17 cellular contexts compared by ENCODE assay signal in the genomic region with DNA sequence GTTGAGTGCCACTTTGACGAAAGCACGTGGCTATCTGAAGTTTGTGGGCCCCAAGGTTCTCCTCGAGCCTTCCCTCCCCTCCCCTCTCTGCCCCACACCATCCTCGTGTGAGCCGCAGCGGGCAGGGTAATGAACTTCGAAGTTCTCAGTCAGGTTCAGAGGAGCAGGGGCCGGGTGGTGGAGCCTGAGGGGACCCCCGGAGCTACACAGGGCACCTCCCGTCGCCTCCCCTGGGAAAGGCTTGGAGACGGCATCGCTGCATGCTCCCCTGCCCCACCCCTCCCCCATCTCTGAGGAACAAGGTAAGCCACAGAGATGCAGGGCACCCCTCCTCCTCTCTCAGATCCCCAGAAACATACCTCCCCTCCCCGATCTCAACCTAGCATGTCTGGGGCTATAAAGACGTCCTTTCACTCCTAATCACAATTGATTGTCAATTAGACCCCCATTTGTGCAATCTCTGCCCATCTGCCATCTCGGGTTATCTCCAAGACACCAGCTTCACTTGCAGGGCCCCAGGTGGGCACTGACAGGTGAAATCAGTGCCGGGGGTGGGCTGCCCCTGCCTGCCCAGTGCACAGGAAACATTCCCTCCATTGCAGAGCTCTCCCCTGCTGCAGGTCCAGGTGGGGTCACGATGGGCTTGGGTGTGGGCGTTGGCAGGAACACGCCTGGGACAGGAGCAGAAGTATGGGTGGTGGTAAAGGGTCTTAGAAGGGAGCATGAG. TPM values are rescaled to one million over a fixed set of nuclear protein-coding genes. Genes with fewer than 3 reads are reported as not detected.
DNase-seq lines count a peak whose midpoint lies in the region; ATAC-seq, FAIRE-seq and TF ChIP-seq lines count a peak whose summit lies in the region.
"Had no signal": no experiment of that assay in that cellular context is flagged by ENCODE, and none has a peak within 500 bp of the region (broad histone marks: within the 10 kb centered on the region; RNA-seq: fewer than 3 reads in every experiment).

No MANE protein-coding gene starts in this region.

- H3K36me3 ChIP-seq in osteoblast (ENCODE audit: insufficient read depth, low read length) = no peaks in the 10 kb centered on the region

- peaks cover 4% of the 10 kb centered on the region for H4K20me1 ChIP-seq in osteoblast (ENCODE audit: insufficient read depth, low read length)

- H3K9me3 Mint-ChIP-seq in activated CD4-positive, alpha-beta T cell treated with anti-CD3 and anti-CD28 coated beads, Interleukin-2, amount 10 ng/mL, durations not matched to agents 24 days and 14 days = peaks cover 6% of the 10 kb centered on the region
- H3K9me3 Mint-ChIP-seq in chondrocyte (ENCODE audit: low read depth) = no peaks in the 10 kb centered on the region

- intact Hi-C loops in activated CD4-positive, alpha-beta T cell treated with anti-CD3 and anti-CD28 coated beads, Interleukin-2, amount 10 ng/mL, durations not matched to agents 24 days and 14 days (cut with micrococcal nuclease) = loop anchor here (10.0 kb wide), 1 partner anchor 834 kb away; a partner anchor contains a TSS

- H3K27me3 ChIP-seq in osteoblast (ENCODE audit: insufficient read depth, low read length) = peaks cover 53% of the 10 kb centered on the region

- ATAC-seq in GM19455 (IDR thresholded peaks at IDR 0.05; ENCODE audit: unreplicated experiment) = no peak

- peaks cover 28% of the 10 kb centered on the region for H3K27me3 Mint-ChIP-seq in activated CD4-positive, alpha-beta T cell treated with anti-CD3 and anti-CD28 coated beads, Interleukin-2, amount 10 ng/mL, durations not matched to agents 24 days and 14 days
- peaks cover 9% of the 10 kb centered on the region for H3K27me3 Mint-ChIP-seq in chondrocyte (ENCODE audit: low read depth)

- peaks cover 6% of the 10 kb centered on the region for H3K4me1 Mint-ChIP-seq in activated CD4-positive, alpha-beta T cell treated with anti-CD3 and anti-CD28 coated beads, Interleukin-2, amount 10 ng/mL, durations not matched to agents 24 days and 14 days
- H3K4me1 Mint-ChIP-seq in chondrocyte (ENCODE audit: low read depth) = no peaks in the 10 kb centered on the region

- no peak for TF ChIP-seq CTCF in chondrocyte (IDR thresholded peaks at IDR 0.05)
- no peak for TF ChIP-seq CTCF in osteoblast (IDR thresholded peaks at IDR 0.05; ENCODE audit: extremely low read depth, low read depth, low read length)

- H2AFZ ChIP-seq in osteoblast (ENCODE audit: low read length) = no peak overlapping the region

- H3K27ac ChIP-seq in osteoblast (ENCODE audit: low read depth, low read length) = no peak overlapping the region

- no peaks in the 10 kb centered on the region for H3K79me2 ChIP-seq in osteoblast (ENCODE audit: insufficient read depth, low read length)

- peak overlapping the region; percentile 51 for H3K27ac Mint-ChIP-seq in activated CD4-positive, alpha-beta T cell treated with anti-CD3 and anti-CD28 coated beads, Interleukin-2, amount 10 ng/mL, durations not matched to agents 24 days and 14 days
- H3K27ac Mint-ChIP-seq in chondrocyte (ENCODE audit: unreplicated experiment) = peak overlapping the region; percentile 17

- peaks cover 9% of the 10 kb centered on the region for H3K36me3 Mint-ChIP-seq in activated CD4-positive, alpha-beta T cell treated with anti-CD3 and anti-CD28 coated beads, Interleukin-2, amount 10 ng/mL, durations not matched to agents 24 days and 14 days (ENCODE audit: low read depth)
- no peaks in the 10 kb centered on the region for H3K36me3 Mint-ChIP-seq in chondrocyte (ENCODE audit: low read depth)

- DNase-seq in activated CD4-positive, alpha-beta T cell treated with anti-CD3 and anti-CD28 coated beads, Interleukin-2, amount 10 ng/mL, durations not matched to agents 24 days and 14 days = peak; percentile 46
- DNase-seq in activated CD4-positive, alpha-beta T cell treated with anti-CD3 and anti-CD28 coated beads, Interleukin-2, amount 50 U/mL, for 48 hours = no peak
- DNase-seq in GM03348 (ENCODE audit: low spot score) = peak; percentile 13
- DNase-seq in chondrocyte (ENCODE audit: low spot score) = peak; percentile 82
- DNase-seq in osteoblast (ENCODE audit: insufficient read length, low spot score, missing footprints) = peak; percentile 93
- DNase-seq in HTR-8/SVneo (ENCODE audit: insufficient read length, low spot score) = no peak
- DNase-seq in NOMO-1 treated with dmso at 0.1 percent for 144 hours (lab: John Stamatoyannopoulos, UW; ENCODE audit: unreplicated experiment) = no peak
- DNase-seq: C1 segment of cervical spinal cord, Caco-2, DMS53, NCI-H1436, NCI-H2029 treated with DMSO at 0.1 percent for 48 hours, NCI-H510A treated with DMSO at 0.1 percent for 48 hours had no signal

- no peak overlapping the region for H3K4me3 Mint-ChIP-seq in activated CD4-positive, alpha-beta T cell treated with anti-CD3 and anti-CD28 coated beads, Interleukin-2, amount 10 ng/mL, durations not matched to agents 24 days and 14 days
- H3K4me3 Mint-ChIP-seq in chondrocyte (ENCODE audit: unreplicated experiment) = no peak overlapping the region

- H3K9me3 ChIP-seq in osteoblast (ENCODE audit: low read depth, low read length) = no peaks in the 10 kb centered on the region
- H3K9me3 ChIP-seq: Caco-2 had no signal

- H3K4me3 ChIP-seq in osteoblast (ENCODE audit: insufficient read depth, low read length) = no peak overlapping the region

- no peaks in the 10 kb centered on the region for H3K4me1 ChIP-seq in osteoblast (ENCODE audit: insufficient read depth, low read length)
- H3K4me1 ChIP-seq: Caco-2 had no signal

- no peak for FAIRE-seq in HTR-8/SVneo (lab: Jason Lieb, UNC)
- FAIRE-seq: GM12891, H54, RCC 7860 had no signal

- H3K4me2 ChIP-seq in osteoblast (ENCODE audit: insufficient read depth, low read length) = no peak overlapping the region

RNA-seq across cellular contexts. Expression of a gene that starts 3.0 kb away (rescaled TPM):
- total RNA-seq in activated CD4-positive, alpha-beta T cell treated with anti-CD3 and anti-CD28 coated beads, Interleukin-2, amount 10 ng/mL, durations not matched to agents 24 days and 14 days = not detected in 2 replicates
- not detected in 3 replicates for total RNA-seq in chondrocyte
- not detected in 2 replicates for total RNA-seq in osteoblast
- total RNA-seq: Caco-2 had no signal

Comparison
In these comparisons a context has a peak if more than half of its experiments do, and no peak if none do; other contexts are left out.
1. DNase-seq: peak in activated CD4-positive, alpha-beta T cell treated with anti-CD3 and anti-CD28 coated beads, Interleukin-2, amount 10 ng/mL, durations not matched to agents 24 days and 14 days (single experiment), GM03348 (single experiment), chondrocyte (single experiment) and osteoblast (single experiment); none in activated CD4-positive, alpha-beta T cell treated with anti-CD3 and anti-CD28 coated beads, Interleukin-2, amount 50 U/mL, for 48 hours (0 of 2), HTR-8/SVneo (single experiment) and NOMO-1 treated with dmso at 0.1 percent for 144 hours (single experiment).